ENCODE assay signal across 12 cellular contexts in the genomic region with DNA sequence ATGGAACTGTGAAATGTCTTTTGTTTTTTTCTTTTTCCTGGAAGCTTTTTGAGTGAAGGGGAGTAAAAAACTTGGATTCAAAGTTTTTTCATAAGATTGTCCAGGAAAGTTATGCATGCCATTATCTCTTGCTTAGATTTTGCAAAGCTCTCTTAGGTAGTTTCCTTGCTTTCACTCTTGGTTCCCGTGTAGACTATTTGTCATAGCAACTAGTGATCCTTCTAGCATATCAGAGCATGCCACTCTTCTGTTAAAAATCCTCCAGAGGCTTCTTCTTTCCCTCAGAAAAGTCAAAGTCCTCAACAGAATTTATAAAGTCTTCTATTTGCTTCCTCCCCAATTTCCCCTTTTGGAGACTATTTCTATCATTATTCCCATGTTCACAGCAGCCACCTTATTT. TPM values are rescaled to one million over a fixed set of nuclear protein-coding genes. Genes with fewer than 3 reads are reported as not detected.
DNase-seq lines count a peak whose midpoint lies in the region; ATAC-seq, FAIRE-seq and TF ChIP-seq lines count a peak whose summit lies in the region.
"Had no signal": no experiment of that assay in that cellular context is flagged by ENCODE, and none has a peak within 500 bp of the region (broad histone marks: within the 10 kb centered on the region; RNA-seq: fewer than 3 reads in every experiment).

No MANE protein-coding gene starts in this region.

- H4K20me1 ChIP-seq in astrocyte (ENCODE audit: insufficient read depth, low read length): peaks cover 5% of the 10 kb centered on the region

- FAIRE-seq in GM18507 (lab: Jason Lieb, UNC) (peak; percentile 36), astrocyte (lab: Jason Lieb, UNC) (no peak)

- no peak overlapping the region for H3K4me2 ChIP-seq in astrocyte (ENCODE audit: low read length)

- H3K9me3 Mint-ChIP-seq in astrocyte (ENCODE audit: unreplicated experiment): peaks cover 7% of the 10 kb centered on the region
- H3K9me3 Mint-ChIP-seq in activated CD8-positive, alpha-beta T cell treated with anti-CD3 and anti-CD28 coated beads for 36 hours: no peaks in the 10 kb centered on the region

- CTCF ChIA-PET in activated CD8-positive, alpha-beta T cell treated with anti-CD3 and anti-CD28 coated beads for 36 hours (lab: Charles Lee): interaction anchor here (0.8 to 2.4 kb wide), 2 partner anchors 202 to 204 kb away, joined by 3 to 7 read pairs; no protein-coding TSS in a partner anchor

- DNase-seq in GM18507 (ENCODE audit: extremely low spot score, insufficient read length, low read depth) (no peak), astrocyte (ENCODE audit: low read depth) (no peak), NCI-H2107 (lab: John Stamatoyannopoulos, UW) (no peak), putamen (ENCODE audit: low spot score) (no peak)
- no peak for DNase-seq in activated T-cell treated with anti-CD3 and anti-CD28 coated beads, Interleukin-2, amount 50 U/mL, for 1 hour
- DNase-seq in activated CD8-positive, alpha-beta T cell treated with anti-CD3 and anti-CD28 coated beads for 36 hours: no peak
- DNase-seq: erythroblast, posterior cingulate gyrus had no signal

- H3K9me3 ChIP-seq in astrocyte (ENCODE audit: insufficient read depth, low read depth, low read length): no peaks in the 10 kb centered on the region

- H3K36me3 Mint-ChIP-seq in astrocyte (ENCODE audit: low read depth, unreplicated experiment): peaks cover 9% of the 10 kb centered on the region
- H3K36me3 Mint-ChIP-seq in activated CD8-positive, alpha-beta T cell treated with anti-CD3 and anti-CD28 coated beads for 36 hours (ENCODE audit: low read depth): peaks cover 15% of the 10 kb centered on the region

- peaks cover 6% of the 10 kb centered on the region for H3K4me1 ChIP-seq in astrocyte (ENCODE audit: insufficient read depth, low read length)

- no peak overlapping the region for H3K9ac ChIP-seq in astrocyte (ENCODE audit: low read length)

- no peak overlapping the region for H3K4me3 Mint-ChIP-seq in astrocyte (ENCODE audit: unreplicated experiment)
- H3K4me3 Mint-ChIP-seq in activated CD8-positive, alpha-beta T cell treated with anti-CD3 and anti-CD28 coated beads for 36 hours: no peak overlapping the region

- H3K36me3 ChIP-seq in astrocyte (ENCODE audit: insufficient read depth, low read length): no peaks in the 10 kb centered on the region

- no peak overlapping the region for H3K27ac ChIP-seq in astrocyte (ENCODE audit: low read depth, low read length)

- intact Hi-C loops in activated CD8-positive, alpha-beta T cell treated with anti-CD3 and anti-CD28 coated beads for 36 hours (cut with micrococcal nuclease): no loop called here

- H3K27me3 ChIP-seq in astrocyte (ENCODE audit: insufficient read depth, low read length): no peaks in the 10 kb centered on the region

- no peak overlapping the region for H3K4me3 ChIP-seq in astrocyte (ENCODE audit: insufficient read depth, low read depth, low read length)

- no peak overlapping the region for H2AFZ ChIP-seq in astrocyte (ENCODE audit: low read depth, low read length)

- H3K27me3 Mint-ChIP-seq in astrocyte (ENCODE audit: low read depth, unreplicated experiment): no peaks in the 10 kb centered on the region
- no peaks in the 10 kb centered on the region for H3K27me3 Mint-ChIP-seq in activated CD8-positive, alpha-beta T cell treated with anti-CD3 and anti-CD28 coated beads for 36 hours

- peaks cover 40% of the 10 kb centered on the region for H3K4me1 Mint-ChIP-seq in astrocyte (ENCODE audit: low read depth, unreplicated experiment)
- peaks cover 66% of the 10 kb centered on the region for H3K4me1 Mint-ChIP-seq in activated CD8-positive, alpha-beta T cell treated with anti-CD3 and anti-CD28 coated beads for 36 hours (ENCODE audit: low read depth)

- TF ChIP-seq CTCF in astrocyte (IDR thresholded peaks at IDR 0.05; ENCODE audit: insufficient read depth, low read depth, low read length): no peak
- no peak for TF ChIP-seq CTCF in activated CD8-positive, alpha-beta T cell treated with anti-CD3 and anti-CD28 coated beads for 36 hours (IDR thresholded peaks at IDR 0.05)

- POLR2A ChIA-PET in activated CD8-positive, alpha-beta T cell treated with anti-CD3 and anti-CD28 coated beads for 36 hours (lab: Charles Lee): no interaction called here

- H3K27ac Mint-ChIP-seq in astrocyte (ENCODE audit: unreplicated experiment): peak overlapping the region; percentile 44
- H3K27ac Mint-ChIP-seq in activated CD8-positive, alpha-beta T cell treated with anti-CD3 and anti-CD28 coated beads for 36 hours: no peak overlapping the region

- peak; percentile 73 for ATAC-seq in GM21515 (IDR thresholded peaks at IDR 0.05; ENCODE audit: unreplicated experiment)
- peak; percentile 68 for ATAC-seq in HG03066 (IDR thresholded peaks at IDR 0.05; ENCODE audit: low read depth, unreplicated experiment)
- ATAC-seq in activated CD8-positive, alpha-beta T cell treated with anti-CD3 and anti-CD28 coated beads for 36 hours: no peak
- ATAC-seq: left lobe of liver, Panc1 had no signal

- peaks cover 73% of the 10 kb centered on the region for H3K79me2 ChIP-seq in astrocyte (ENCODE audit: insufficient read depth, low read length)

RNA-seq across cellular contexts. Expression of gene GTF2E1, which starts 21.1 kb away (rescaled TPM):
- 28.8 and 31.6 TPM in 2 replicates for total RNA-seq in astrocyte
- 10 to 100 TPM; 25.2 to 25.9 TPM for total RNA-seq in activated CD8-positive, alpha-beta T cell treated with anti-CD3 and anti-CD28 coated beads for 36 hours

RNA-seq across cellular contexts. Expression of gene RABL3, which starts 21.3 kb away (rescaled TPM):
- 16.8 and 17.1 TPM in 2 replicates for total RNA-seq in astrocyte
- 10 to 100 TPM; 28.8 to 37.1 TPM for total RNA-seq in activated CD8-positive, alpha-beta T cell treated with anti-CD3 and anti-CD28 coated beads for 36 hours
